21 cellular contexts compared by ENCODE assay signal in genomic region chr1:225693085-225693698, GRCh38.
"Had no signal": no experiment of that assay in that cellular context is flagged by ENCODE, and none has a peak within 500 bp of the region (broad histone marks: within the 10 kb centered on the region; RNA-seq: fewer than 3 reads in every experiment).

No MANE protein-coding gene starts in this region.

- H3K27me3 ChIP-seq: brain microvascular endothelial cell, foreskin keratinocyte, suprapubic skin had no signal

- H3K36me3 Mint-ChIP-seq: activated CD4-positive, alpha-beta memory T cell treated with anti-CD3 and anti-CD28 coated beads for 36 hours; activated naive CD8-positive, alpha-beta T cell treated with anti-CD3 and anti-CD28 coated beads for 36 hours; mesothelial cell of epicardium; natural killer cell treated with Interleukin-12 subunit alpha and Interleukin-12 subunit beta and Interleukin-15 and Interleukin-18, amount 100 ng/mL, for 72 hours had no signal

- H3K27ac ChIP-seq: brain microvascular endothelial cell, epithelial cell of prostate, foreskin keratinocyte, suprapubic skin had no signal

- DNase-seq: activated B cell treated with CpG ODN at 0.5 μM for 24 hours; activated CD4-positive, alpha-beta memory T cell treated with anti-CD3 and anti-CD28 coated beads for 36 hours; activated CD4-positive, alpha-beta T cell treated with anti-CD3 and anti-CD28 coated beads for 4 hours; activated naive CD4-positive, alpha-beta T cell; activated naive CD8-positive, alpha-beta T cell treated with anti-CD3 and anti-CD28 coated beads for 36 hours; activated T-cell treated with anti-CD3 and anti-CD28 coated beads for 4 hours; amniotic stem cell; brain microvascular endothelial cell; central memory CD4-positive, alpha-beta T cell; endodermal cell; foreskin keratinocyte; glutamatergic neuron; retina had no signal

- H3K9me3 Mint-ChIP-seq: activated naive CD8-positive, alpha-beta T cell treated with anti-CD3 and anti-CD28 coated beads for 36 hours; activated T-helper 17 cell treated with anti-CD3 and anti-CD28 coated beads, Interleukin-2, amount 50 U/mL, for 72 hours; natural killer cell treated with Interleukin-12 subunit alpha and Interleukin-12 subunit beta and Interleukin-15 and Interleukin-18, amount 100 ng/mL, for 72 hours; T-helper 2 cell treated with Interferon-gamma antibody and Interleukin-4, amounts not matched to agents 5 μg/mL and 100 μg/mL, for 36 hours had no signal

- H3K4me3 Mint-ChIP-seq: activated B cell treated with CpG ODN at 0.5 μM for 24 hours; activated CD4-positive, alpha-beta memory T cell treated with anti-CD3 and anti-CD28 coated beads for 36 hours; activated naive CD8-positive, alpha-beta T cell treated with anti-CD3 and anti-CD28 coated beads for 36 hours; activated T-helper 17 cell treated with anti-CD3 and anti-CD28 coated beads, Interleukin-2, amount 50 U/mL, for 72 hours; endodermal cell; mesothelial cell of epicardium; natural killer cell treated with Interleukin-12 subunit alpha and Interleukin-12 subunit beta and Interleukin-15 and Interleukin-18, amount 100 ng/mL, for 72 hours; stimulated activated naive CD8-positive, alpha-beta T cell treated with anti-CD3 and anti-CD28 coated beads, Interleukin-15, Interleukin-2, amounts not matched to agents 100 ng/mL and 50 ng/mL, for 24 hours; T-helper 2 cell treated with Interferon-gamma antibody and Interleukin-4, amounts not matched to agents 5 μg/mL and 100 μg/mL, for 36 hours; type B pancreatic cell had no signal

- H3K27ac Mint-ChIP-seq: activated B cell treated with CpG ODN at 0.5 μM for 24 hours; activated CD4-positive, alpha-beta memory T cell treated with anti-CD3 and anti-CD28 coated beads for 36 hours; activated naive CD8-positive, alpha-beta T cell treated with anti-CD3 and anti-CD28 coated beads for 36 hours; activated T-helper 17 cell treated with anti-CD3 and anti-CD28 coated beads, Interleukin-2, amount 50 U/mL, for 72 hours; endodermal cell; mesothelial cell of epicardium; natural killer cell treated with Interleukin-12 subunit alpha and Interleukin-12 subunit beta and Interleukin-15 and Interleukin-18, amount 100 ng/mL, for 72 hours; stimulated activated naive CD8-positive, alpha-beta T cell treated with anti-CD3 and anti-CD28 coated beads, Interleukin-15, Interleukin-2, amounts not matched to agents 100 ng/mL and 50 ng/mL, for 24 hours; T-helper 2 cell treated with Interferon-gamma antibody and Interleukin-4, amounts not matched to agents 5 μg/mL and 100 μg/mL, for 36 hours had no signal

- H3K27me3 Mint-ChIP-seq: activated B cell treated with CpG ODN at 0.5 μM for 24 hours; activated naive CD8-positive, alpha-beta T cell treated with anti-CD3 and anti-CD28 coated beads for 36 hours; natural killer cell treated with Interleukin-12 subunit alpha and Interleukin-12 subunit beta and Interleukin-15 and Interleukin-18, amount 100 ng/mL, for 72 hours; stimulated activated naive CD8-positive, alpha-beta T cell treated with anti-CD3 and anti-CD28 coated beads, Interleukin-15, Interleukin-2, amounts not matched to agents 100 ng/mL and 50 ng/mL, for 24 hours; type B pancreatic cell had no signal

- H3K4me1 Mint-ChIP-seq: activated naive CD8-positive, alpha-beta T cell treated with anti-CD3 and anti-CD28 coated beads for 36 hours; activated T-helper 17 cell treated with anti-CD3 and anti-CD28 coated beads, Interleukin-2, amount 50 U/mL, for 72 hours had no signal

- H3K4me1 ChIP-seq: foreskin keratinocyte had no signal

- H3K9me3 ChIP-seq: suprapubic skin had no signal

- ATAC-seq: activated T-helper 17 cell treated with anti-CD3 and anti-CD28 coated beads, Interleukin-2, amount 50 U/mL, for 72 hours; foreskin keratinocyte; natural killer cell treated with Interleukin-12 subunit alpha and Interleukin-12 subunit beta and Interleukin-15 and Interleukin-18, amount 100 ng/mL, for 72 hours had no signal

- H3K36me3 ChIP-seq: brain microvascular endothelial cell, suprapubic skin had no signal

- H3K4me3 ChIP-seq: suprapubic skin had no signal
